Comparison of ENCODE assay signal across 8 cellular contexts in genomic region chr15:34436126-34436955, GRCh38. TPM values are rescaled to one million over a fixed set of nuclear protein-coding genes. Genes with fewer than 3 reads are reported as not detected.
A peak's percentile ranks its signal among the peaks of the same experiment; 100 is the strongest.
DNase-seq lines count a peak whose midpoint lies in the region; ATAC-seq and TF ChIP-seq lines count a peak whose summit lies in the region.

No MANE protein-coding gene starts in this region.

- peaks cover 17% of the 10 kb centered on the region for H3K4me1 ChIP-seq in stomach smooth muscle (ENCODE audit: control insufficient read depth, insufficient read depth, low read length)

- in situ Hi-C loops in astrocyte of the cerebellum (cut with HindIII; ENCODE audit: low sequenced_read_pairs) = no loop called here

- DNase-seq in Right ventricle myocardium inferior (ENCODE audit: missing footprints) = peak; percentile 53
- no peak for DNase-seq in cardiac septum (ENCODE audit: low spot score)
- DNase-seq in astrocyte of the cerebellum (ENCODE audit: low read depth) = no peak
- DNase-seq in iris pigment epithelial cell (ENCODE audit: low read depth) = peak; percentile 5
- no peak for DNase-seq in NCI-H345 (lab: John Stamatoyannopoulos, UW)

- H3K4me3 ChIP-seq in astrocyte of the cerebellum (ENCODE audit: low read depth, low read length) = peak overlapping the region; percentile 50
- H3K4me3 ChIP-seq in stomach smooth muscle (ENCODE audit: low read length in 2 of 2) = peak overlapping the region; percentile 43 to 75

- peak overlapping the region; percentile 45 to 72 for H3K9ac ChIP-seq in stomach smooth muscle (ENCODE audit: low read length in 2 of 2)

- intact Hi-C loops in Right ventricle myocardium inferior (cut with DNase I) (no loop called here), cardiac septum (cut with DNase I) (loop anchor here (5.0 kb wide), 1 partner anchor 146 kb away; the partner anchor contains the start of gene GOLGA8B)

- H3K36me3 ChIP-seq in KOPT-K1 (ENCODE audit: insufficient read depth, low read length) (no peaks in the 10 kb centered on the region), stomach smooth muscle (ENCODE audit: control insufficient read depth in 2 of 2, insufficient read depth in 2 of 2, low read length in 2 of 2) (peaks cover 0 to 15% of the 10 kb centered on the region in 2 donors)

- TF ChIP-seq CTCF in astrocyte of the cerebellum (IDR thresholded peaks at IDR 0.05; ENCODE audit: low read depth, low read length, missing control alignments) = no peak

- no peak for ATAC-seq in Right ventricle myocardium inferior
- ATAC-seq in GM19467 (IDR thresholded peaks at IDR 0.05; ENCODE audit: unreplicated experiment) = no peak

- H3K9me3 ChIP-seq in KOPT-K1 (ENCODE audit: insufficient read depth, low read length, poor library complexity, severe bottlenecking) = no peaks in the 10 kb centered on the region
- no peaks in the 10 kb centered on the region for H3K9me3 ChIP-seq in stomach smooth muscle (ENCODE audit: control insufficient read depth in 2 of 2, low read length in 2 of 2)

- H3K27ac ChIP-seq in KOPT-K1 (ENCODE audit: low read depth, low read length, poor library complexity, severe bottlenecking) (peak overlapping the region; percentile 40), stomach smooth muscle (ENCODE audit: low read length) (no peak overlapping the region)

- no peaks in the 10 kb centered on the region for H3K27me3 ChIP-seq in stomach smooth muscle (ENCODE audit: control insufficient read depth in 1 of 2, insufficient read depth in 2 of 2, low read length in 2 of 2)

RNA-seq across cellular contexts. Expression of gene GOLGA8A, which starts 1.3 kb away (rescaled TPM):
- 13.7 TPM for total RNA-seq in Right ventricle myocardium inferior
- total RNA-seq in cardiac septum = 26.7 TPM

Comparison
In these comparisons a context has a peak if more than half of its experiments do, and no peak if none do; other contexts are left out.
1. DNase-seq: peak in Right ventricle myocardium inferior (single experiment) and iris pigment epithelial cell (single experiment); none in cardiac septum (single experiment), astrocyte of the cerebellum (single experiment) and NCI-H345 (single experiment).